Comparison of ENCODE assay signal across 19 cellular contexts in genomic region chrX:110222497-110223257, GRCh38.
"Had no signal": no experiment of that assay in that cellular context is flagged by ENCODE, and none has a peak within 500 bp of the region (broad histone marks: within the 10 kb centered on the region; RNA-seq: fewer than 3 reads in every experiment).

No MANE protein-coding gene starts in this region.

- H3K36me3 ChIP-seq: esophagus muscularis mucosa, gastroesophageal sphincter, right atrium auricular region, suprapubic skin, thyroid gland had no signal

- H3K9me3 ChIP-seq: esophagus muscularis mucosa, gastroesophageal sphincter, right atrium auricular region, suprapubic skin, thyroid gland had no signal

- H3K4me1 ChIP-seq: esophagus muscularis mucosa, gastroesophageal sphincter, right atrium auricular region, suprapubic skin, thyroid gland had no signal

- H3K4me2 ChIP-seq: smooth muscle cell had no signal

- H3K4me3 ChIP-seq: esophagus muscularis mucosa, gastroesophageal sphincter, right atrium auricular region, smooth muscle cell, suprapubic skin, thyroid gland had no signal

- ATAC-seq: gastroesophageal sphincter; left lobe of liver; natural killer cell; stimulated activated effector memory CD8-positive, alpha-beta T cell treated with anti-CD3 and anti-CD28 coated beads, Interleukin-12 subunit alpha, Interleukin-12 subunit beta, amount 100 ng/mL, for 72 hours; stimulated activated naive CD8-positive, alpha-beta T cell treated with anti-CD3 and anti-CD28 coated beads, Interleukin-15, Interleukin-2, amounts not matched to agents 100 U/mL and 50 U/mL, for 24 hours had no signal

- H3K27ac ChIP-seq: epithelial cell of prostate, esophagus muscularis mucosa, gastroesophageal sphincter, right atrium auricular region, suprapubic skin, thyroid gland had no signal

- FAIRE-seq: endometrium, urothelium cell line had no signal

- DNase-seq: effector memory CD4-positive, alpha-beta T cell; glutamatergic neuron; islet precursor cell; mammary epithelial cell; natural killer cell; stimulated activated CD4-positive, alpha-beta T cell treated with anti-CD3 and anti-CD28 coated beads, Interleukin-2, amount 100 ng/mL, for 48 hours; stimulated activated CD8-positive, alpha-beta memory T cell treated with anti-CD3 and anti-CD28 coated beads, Interleukin-4, amount 100 ng/mL, for 48 hours; stimulated activated naive CD8-positive, alpha-beta T cell treated with anti-CD3 and anti-CD28 coated beads, Interleukin-15, Interleukin-2, amounts not matched to agents 100 U/mL and 50 U/mL, for 24 hours; thyroid gland had no signal

- H3K27me3 ChIP-seq: esophagus muscularis mucosa, gastroesophageal sphincter, right atrium auricular region, suprapubic skin, thyroid gland had no signal
